18 cellular contexts compared by ENCODE assay signal in the genomic region with DNA sequence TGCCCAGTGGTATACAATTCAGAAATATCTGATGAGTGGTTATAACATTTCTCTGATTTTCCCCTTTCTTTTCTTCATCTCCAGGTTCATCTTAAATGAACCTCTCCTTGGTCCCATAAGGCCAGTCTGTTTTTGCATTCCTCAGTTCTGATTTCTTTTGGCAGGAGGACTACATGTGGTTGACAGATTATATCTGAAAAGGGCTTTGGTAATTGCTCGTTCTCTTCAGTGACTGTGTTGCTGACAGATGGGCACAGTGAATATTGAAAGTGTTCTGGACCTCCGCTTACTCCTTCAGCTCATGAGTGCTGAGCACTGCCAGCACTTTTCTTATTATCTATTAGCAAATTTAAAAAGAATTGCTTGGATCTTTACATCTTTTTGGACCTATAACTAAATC.
A peak's percentile ranks its signal among the peaks of the same experiment; 100 is the strongest.
DNase-seq lines count a peak whose midpoint lies in the region; ATAC-seq, FAIRE-seq and TF ChIP-seq lines count a peak whose summit lies in the region.
"Had no signal": no experiment of that assay in that cellular context is flagged by ENCODE, and none has a peak within 500 bp of the region (broad histone marks: within the 10 kb centered on the region; RNA-seq: fewer than 3 reads in every experiment).

No MANE protein-coding gene starts in this region.

- H3K27ac ChIP-seq in K562 (ENCODE audit: extremely low read depth, low read depth, low read length) (no peak overlapping the region), prostate gland (no peak overlapping the region)
- H3K27ac ChIP-seq: BLaER1 treated with 17β-estradiol and CSF1 and Interleukin-3, amounts not matched to agents 10 nM and 100 nM; esophagus squamous epithelium; SJCRH30; thoracic aorta had no signal

- H4K20me1 ChIP-seq in K562 (replicated peaks; ENCODE audit: control insufficient read depth, insufficient read depth, low read length) = no peaks in the 10 kb centered on the region

- TF ChIP-seq CTCF in K562 (IDR thresholded peaks at IDR 0.05 in 2 of 3, conservative IDR thresholded peaks at IDR 0.05 in 1 of 3; ENCODE audit: insufficient read depth in 2 of 3, low read depth in 1 of 3, low read length in 3 of 3) (no peak), prostate gland (IDR thresholded peaks at IDR 0.05) (no peak)

- H3K4me1 ChIP-seq in K562 (replicated peaks in 1 of 2; ENCODE audit: control insufficient read depth in 2 of 2, insufficient read depth in 2 of 2, low read length in 2 of 2) (no peaks in the 10 kb centered on the region), prostate gland (replicated peaks) (no peaks in the 10 kb centered on the region)
- H3K4me1 ChIP-seq: BLaER1 treated with 17β-estradiol and CSF1 and Interleukin-3, amounts not matched to agents 10 nM and 100 nM had no signal

- H3K27me3 Mint-ChIP-seq in memory B cell = no peaks in the 10 kb centered on the region
- no peaks in the 10 kb centered on the region for H3K27me3 Mint-ChIP-seq in T-helper 2 cell treated with Interferon-gamma antibody and Interleukin-4, amounts not matched to agents 5 μg/mL and 100 μg/mL, for 36 hours (ENCODE audit: low read depth)
- H3K27me3 Mint-ChIP-seq: activated naive CD8-positive, alpha-beta T cell had no signal

- no peak overlapping the region for H2AFZ ChIP-seq in K562 (ENCODE audit: low read depth, low read length)

- no TSS peak for BruUV-seq in K562 (replicated peaks; lab: Mats Ljungman, UMichigan)

- no peak for TF ChIP-seq EP300 in K562 (IDR thresholded peaks at IDR 0.05; ENCODE audit: low read length)

- no peaks in the 10 kb centered on the region for H3K9me3 Mint-ChIP-seq in memory B cell
- peaks cover 4% of the 10 kb centered on the region for H3K9me3 Mint-ChIP-seq in T-helper 2 cell treated with Interferon-gamma antibody and Interleukin-4, amounts not matched to agents 5 μg/mL and 100 μg/mL, for 36 hours
- H3K9me3 Mint-ChIP-seq: natural killer cell had no signal

- FAIRE-seq in K562 (lab: Jason Lieb, UNC) = no peak
- FAIRE-seq: keratinocyte had no signal

- H3K9me3 ChIP-seq in K562 (replicated peaks; ENCODE audit: control insufficient read depth, insufficient read depth, low read depth, low read length) (no peaks in the 10 kb centered on the region), prostate gland (no peaks in the 10 kb centered on the region)
- H3K9me3 ChIP-seq: esophagus squamous epithelium, SJCRH30, thoracic aorta had no signal

- H3K27ac Mint-ChIP-seq in memory B cell = peak overlapping the region; percentile 38
- no peak overlapping the region for H3K27ac Mint-ChIP-seq in T-helper 2 cell treated with Interferon-gamma antibody and Interleukin-4, amounts not matched to agents 5 μg/mL and 100 μg/mL, for 36 hours
- H3K27ac Mint-ChIP-seq: activated naive CD8-positive, alpha-beta T cell; natural killer cell had no signal

- H3K4me1 Mint-ChIP-seq in memory B cell = no peaks in the 10 kb centered on the region
- peaks cover 7% of the 10 kb centered on the region for H3K4me1 Mint-ChIP-seq in T-helper 2 cell treated with Interferon-gamma antibody and Interleukin-4, amounts not matched to agents 5 μg/mL and 100 μg/mL, for 36 hours (ENCODE audit: low read depth)

- CTCF ChIA-PET in K562 (lab: Yijun Ruan, JAX; ENCODE audit: low intra/inter-chr PET ratio) = no interaction called here

- H3K36me3 ChIP-seq in K562 (ENCODE audit: control insufficient read depth, insufficient read depth, low read length) = no peaks in the 10 kb centered on the region
- no peaks in the 10 kb centered on the region for H3K36me3 ChIP-seq in prostate gland
- H3K36me3 ChIP-seq: esophagus squamous epithelium, SJCRH30, thoracic aorta had no signal

- H3K27me3 ChIP-seq in K562 (ENCODE audit: control insufficient read depth in 2 of 2, insufficient read depth in 2 of 2, low read length in 2 of 2) (no peaks in the 10 kb centered on the region), prostate gland (replicated peaks; ENCODE audit: insufficient read depth) (no peaks in the 10 kb centered on the region)
- H3K27me3 ChIP-seq: BLaER1 treated with 17β-estradiol and CSF1 and Interleukin-3, amounts not matched to agents 10 nM and 100 nM; esophagus squamous epithelium; SJCRH30 had no signal

- H3K4me3 Mint-ChIP-seq in memory B cell = no peak overlapping the region
- no peak overlapping the region for H3K4me3 Mint-ChIP-seq in T-helper 2 cell treated with Interferon-gamma antibody and Interleukin-4, amounts not matched to agents 5 μg/mL and 100 μg/mL, for 36 hours
- H3K4me3 Mint-ChIP-seq: activated naive CD8-positive, alpha-beta T cell; natural killer cell had no signal

- intact Hi-C loops in K562 (cut with micrococcal nuclease) = no loop called here
- intact Hi-C loops in prostate gland (cut with DNase I) = no loop called here

- in situ Hi-C loops in K562 (cut with MboI) = no loop called here

- TF ChIP-seq POLR2A in K562 (conservative IDR thresholded peaks at IDR 0.05) = no peak
- TF ChIP-seq POLR2A in prostate gland (IDR thresholded peaks at IDR 0.05) = no peak

- H3K4me3 ChIP-seq in K562 (no peak overlapping the region), prostate gland (no peak overlapping the region)
- H3K4me3 ChIP-seq: BLaER1 treated with 17β-estradiol and CSF1 and Interleukin-3, amounts not matched to agents 10 nM and 100 nM; esophagus squamous epithelium; SJCRH30; thoracic aorta had no signal

- TF ChIP-seq RAD21 in K562 (CRISPR knock-in tag; conservative IDR thresholded peaks at IDR 0.05 in 1 of 2, IDR thresholded peaks at IDR 0.05 in 1 of 2) = no peak

- POLR2A ChIA-PET in K562 (lab: Yijun Ruan, JAX) = no interaction called here

- ATAC-seq in K562 (no peak), memory B cell (ENCODE audit: low read depth) (no peak)
- ATAC-seq: activated CD4-positive, CD25-positive, alpha-beta regulatory T cell treated with anti-CD3 and anti-CD28 coated beads, Interleukin-2, amount 50 U/mL, for 24 hours; natural killer cell had no signal

- no peak overlapping the region for H3K9ac ChIP-seq in K562 (ENCODE audit: insufficient read depth in 1 of 2, low read depth in 2 of 2, low read length in 2 of 2)
- H3K9ac ChIP-seq: BLaER1 treated with 17β-estradiol and CSF1 and Interleukin-3, amounts not matched to agents 10 nM and 100 nM had no signal

- H3K9me1 ChIP-seq in K562 (ENCODE audit: control insufficient read depth, insufficient read depth, low read length) = no peaks in the 10 kb centered on the region

- DNase-seq in DMS 273 treated with DMSO at 0.1 percent for 48 hours (lab: John Stamatoyannopoulos, UW) (peak; percentile 98), NCI-H1694 treated with DMSO at 0.1 percent for 48 hours (lab: John Stamatoyannopoulos, UW) (peak; percentile 88), K562 (ENCODE audit: extremely low read depth in 1 of 4, low spot score in 3 of 4) (no peak), memory B cell (ENCODE audit: low spot score in 2 of 2) (no peak), prostate gland (ENCODE audit: low spot score) (no peak), NCI-H1436 treated with DMSO at 0.1 percent for 48 hours (lab: John Stamatoyannopoulos, UW) (no peak)
- DNase-seq in T-helper 2 cell treated with Interferon-gamma antibody and Interleukin-4, amounts not matched to agents 5 μg/mL and 100 μg/mL, for 36 hours (ENCODE audit: low spot score) = no peak
- DNase-seq: activated CD8-positive, alpha-beta memory T cell treated with anti-CD3 and anti-CD28 coated beads for 24 hours; esophagus squamous epithelium; natural killer cell; NCI-H510A treated with DMSO at 0.1 percent for 48 hours; OCI-M1; SJCRH30 had no signal

- peaks cover 11% of the 10 kb centered on the region for H3K36me3 Mint-ChIP-seq in memory B cell
- peaks cover 2% of the 10 kb centered on the region for H3K36me3 Mint-ChIP-seq in T-helper 2 cell treated with Interferon-gamma antibody and Interleukin-4, amounts not matched to agents 5 μg/mL and 100 μg/mL, for 36 hours (ENCODE audit: low read depth)
- H3K36me3 Mint-ChIP-seq: natural killer cell had no signal

- H3K79me2 ChIP-seq in K562 (ENCODE audit: control insufficient read depth, insufficient read depth, low read length) = no peaks in the 10 kb centered on the region

- no peak overlapping the region for H3K4me2 ChIP-seq in K562 (ENCODE audit: insufficient read depth, low read length)
- H3K4me2 ChIP-seq: BLaER1 treated with 17β-estradiol and CSF1 and Interleukin-3, amounts not matched to agents 10 nM and 100 nM had no signal

- 52% methylated on average over 2 of the region's 2 CpGs for WGBS in K562 (ENCODE audit: insufficient coverage, low coverage, missing lambda C conversion rate)
- 71% methylated on average over 2 of the region's 2 CpGs for WGBS in prostate gland

TF ChIP-seq in K562, 482 proteins besides CTCF, POLR2A, EP300 and RAD21:
- TF ChIP-seq, protein P1, sequence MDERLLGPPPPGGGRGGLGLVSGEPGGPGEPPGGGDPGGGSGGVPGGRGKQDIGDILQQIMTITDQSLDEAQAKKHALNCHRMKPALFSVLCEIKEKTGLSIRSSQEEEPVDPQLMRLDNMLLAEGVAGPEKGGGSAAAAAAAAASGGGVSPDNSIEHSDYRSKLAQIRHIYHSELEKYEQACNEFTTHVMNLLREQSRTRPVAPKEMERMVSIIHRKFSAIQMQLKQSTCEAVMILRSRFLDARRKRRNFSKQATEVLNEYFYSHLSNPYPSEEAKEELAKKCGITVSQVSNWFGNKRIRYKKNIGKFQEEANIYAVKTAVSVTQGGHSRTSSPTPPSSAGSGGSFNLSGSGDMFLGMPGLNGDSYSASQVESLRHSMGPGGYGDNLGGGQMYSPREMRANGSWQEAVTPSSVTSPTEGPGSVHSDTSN (CRISPR knock-in tag; IDR thresholded peaks at IDR 0.05; ENCODE audit: low read depth) = no peak
- TF ChIP-seq, protein P1 (tag; conservative IDR thresholded peaks at IDR 0.05; ENCODE audit: low read depth) = peak; percentile 36; the same call in 1 of the 2 replicates
- TF ChIP-seq MEIS2 (IDR thresholded peaks at IDR 0.05; ENCODE audit: partially characterized antibody) (peak; percentile 30), KDM1A (IDR thresholded peaks at IDR 0.05) (peak in 1 of 2 experiments; percentile 42; a peak in 1 of 4 replicates), RCOR1 (IDR thresholded peaks at IDR 0.05; ENCODE audit: borderline replicate concordance in 1 of 2, low read depth in 2 of 2, low read length in 2 of 2) (0 out of 4 replicates have a peak, but pooled peaks of 1 of the 2 experiments have one; percentile 12), CEBPB (tag; IDR thresholded peaks at IDR 0.05) (no peak)

Comparison
In these comparisons a context has a peak if more than half of its experiments do, and no peak if none do; other contexts are left out.
1. DNase-seq: peak in DMS 273 treated with DMSO at 0.1 percent for 48 hours (single experiment) and NCI-H1694 treated with DMSO at 0.1 percent for 48 hours (single experiment); none in K562 (0 of 4), memory B cell (0 of 2), prostate gland (single experiment), NCI-H1436 treated with DMSO at 0.1 percent for 48 hours (single experiment) and T-helper 2 cell treated with Interferon-gamma antibody and Interleukin-4, amounts not matched to agents 5 μg/mL and 100 μg/mL, for 36 hours (single experiment).